ENCODE assay signal across 7 cellular contexts in the genomic region with DNA sequence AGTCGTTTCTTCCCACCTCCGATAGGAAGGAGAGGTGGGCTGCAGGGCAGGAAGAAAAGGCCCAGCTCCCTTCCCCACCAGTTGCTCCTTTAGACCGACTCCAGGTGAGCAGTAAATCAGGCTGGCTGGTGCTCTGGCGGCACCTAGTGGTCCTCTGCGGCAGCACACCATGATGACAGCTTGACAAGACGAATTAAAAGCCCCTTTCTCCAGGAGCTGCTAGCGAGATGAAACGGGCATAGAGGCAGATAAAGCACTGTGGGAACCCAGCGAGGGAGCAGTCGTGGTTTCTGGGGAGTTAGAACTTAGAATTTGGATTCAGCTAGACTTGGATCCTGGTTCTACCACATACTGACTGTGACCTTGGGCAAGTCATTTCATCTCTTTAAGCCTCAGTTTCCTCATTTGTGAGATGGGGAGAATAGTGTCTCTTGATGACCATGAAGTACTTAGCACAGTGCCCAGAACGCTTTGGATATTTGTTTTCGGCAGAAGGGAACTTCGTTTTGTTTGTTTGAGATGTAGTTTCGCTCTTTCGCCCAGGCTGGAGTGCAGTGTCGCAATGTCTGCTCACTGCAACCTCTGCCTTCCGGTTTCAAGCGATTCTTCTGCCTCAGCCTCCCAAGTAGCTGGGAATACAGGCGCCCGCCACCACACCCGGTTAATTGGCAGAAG. TPM values are rescaled to one million over a fixed set of nuclear protein-coding genes. Genes with fewer than 3 reads are reported as not detected.
DNase-seq lines count a peak whose midpoint lies in the region; ATAC-seq and TF ChIP-seq lines count a peak whose summit lies in the region.

No MANE protein-coding gene starts in this region.

- TF ChIP-seq POLR2A in upper lobe of left lung (IDR thresholded peaks at IDR 0.05), result peak in 1 of 4 donors; percentile 20

- H3K27me3 Mint-ChIP-seq in activated naive CD8-positive, alpha-beta T cell treated with anti-CD3 and anti-CD28 coated beads, Interleukin-2, amount 10 ng/mL, durations not matched to agents 7 days and 5 days, result no peaks in the 10 kb centered on the region
- no peaks in the 10 kb centered on the region for H3K27me3 Mint-ChIP-seq in progenitor cell of endocrine pancreas

- no peaks in the 10 kb centered on the region for H3K9me3 Mint-ChIP-seq in activated naive CD8-positive, alpha-beta T cell treated with anti-CD3 and anti-CD28 coated beads, Interleukin-2, amount 10 ng/mL, durations not matched to agents 7 days and 5 days
- no peaks in the 10 kb centered on the region for H3K9me3 Mint-ChIP-seq in progenitor cell of endocrine pancreas (ENCODE audit: low read depth)

- H3K4me3 ChIP-seq in cardiac muscle cell (no peak overlapping the region), upper lobe of left lung (peak overlapping the region in 3 of 4 donors; percentile 7 to 27 (median 24))

- peaks cover 38% of the 10 kb centered on the region for H3K4me1 Mint-ChIP-seq in activated naive CD8-positive, alpha-beta T cell treated with anti-CD3 and anti-CD28 coated beads, Interleukin-2, amount 10 ng/mL, durations not matched to agents 7 days and 5 days
- peaks cover 4% of the 10 kb centered on the region for H3K4me1 Mint-ChIP-seq in progenitor cell of endocrine pancreas (ENCODE audit: low read depth)

- H3K4me1 ChIP-seq in cardiac muscle cell (ENCODE audit: low read depth) (no peaks in the 10 kb centered on the region), upper lobe of left lung (peaks cover 0 to 15% (median 8%) of the 10 kb centered on the region in 4 donors)

- peak; percentile 38 for DNase-seq in NCI-H1436 treated with DMSO at 0.1 percent for 48 hours (lab: John Stamatoyannopoulos, UW)
- DNase-seq in T follicular helper cell (ENCODE audit: low read depth), result peak; percentile 83
- peak; percentile 92 for DNase-seq in activated naive CD8-positive, alpha-beta T cell treated with anti-CD3 and anti-CD28 coated beads, Interleukin-2, amount 10 ng/mL, durations not matched to agents 7 days and 5 days
- DNase-seq in cardiac muscle cell (ENCODE audit: low read depth in 1 of 2, low spot score in 1 of 2), result peak; percentile 86 to 88
- peak; percentile 90 for DNase-seq in progenitor cell of endocrine pancreas (ENCODE audit: low spot score, unreplicated experiment)
- DNase-seq in upper lobe of left lung, result peak; percentile 88

- POLR2A ChIA-PET in activated naive CD8-positive, alpha-beta T cell treated with anti-CD3 and anti-CD28 coated beads, Interleukin-2, amount 10 ng/mL, durations not matched to agents 7 days and 5 days (lab: Charles Lee), result interaction anchor here (0.7 to 1.6 kb wide), 7 partner anchors 24 to 254 kb away, joined by 3 to 4 read pairs (median 3); no protein-coding TSS in a partner anchor

- WGBS in upper lobe of left lung, 2 donors, result 19 to 30% methylated on average over 17 to 21 of the region's 21 CpGs

- H3K36me3 ChIP-seq in cardiac muscle cell, result no peaks in the 10 kb centered on the region
- H3K36me3 ChIP-seq in upper lobe of left lung, result no peaks in the 10 kb centered on the region

- H3K27ac Mint-ChIP-seq in activated naive CD8-positive, alpha-beta T cell treated with anti-CD3 and anti-CD28 coated beads, Interleukin-2, amount 10 ng/mL, durations not matched to agents 7 days and 5 days, result peak overlapping the region; percentile 67
- no peak overlapping the region for H3K27ac Mint-ChIP-seq in progenitor cell of endocrine pancreas

- H3K9me3 ChIP-seq in cardiac muscle cell (ENCODE audit: low read depth), result no peaks in the 10 kb centered on the region
- H3K9me3 ChIP-seq in upper lobe of left lung, result no peaks in the 10 kb centered on the region

- H3K27me3 ChIP-seq in cardiac muscle cell, result peaks cover 5% of the 10 kb centered on the region
- no peaks in the 10 kb centered on the region for H3K27me3 ChIP-seq in upper lobe of left lung

- ATAC-seq in GM18867 (IDR thresholded peaks at IDR 0.05; ENCODE audit: unreplicated experiment), result peak; percentile 47
- ATAC-seq in activated naive CD8-positive, alpha-beta T cell treated with anti-CD3 and anti-CD28 coated beads, Interleukin-2, amount 10 ng/mL, durations not matched to agents 7 days and 5 days (ENCODE audit: low read depth), result peak; percentile 87
- peak; percentile 88 to 93 for ATAC-seq in upper lobe of left lung (ENCODE audit: low FRiP score in 2 of 2)

- H3K4me3 Mint-ChIP-seq in activated naive CD8-positive, alpha-beta T cell treated with anti-CD3 and anti-CD28 coated beads, Interleukin-2, amount 10 ng/mL, durations not matched to agents 7 days and 5 days, result peak overlapping the region; percentile 36
- H3K4me3 Mint-ChIP-seq in progenitor cell of endocrine pancreas (ENCODE audit: low read depth), result no peak overlapping the region

- H3K27ac ChIP-seq in cardiac muscle cell (no peak overlapping the region), upper lobe of left lung (peak overlapping the region; percentile 71 to 85 (median 76))

- H3K36me3 Mint-ChIP-seq in activated naive CD8-positive, alpha-beta T cell treated with anti-CD3 and anti-CD28 coated beads, Interleukin-2, amount 10 ng/mL, durations not matched to agents 7 days and 5 days, result no peaks in the 10 kb centered on the region
- no peaks in the 10 kb centered on the region for H3K36me3 Mint-ChIP-seq in progenitor cell of endocrine pancreas (ENCODE audit: insufficient read depth)

- TF ChIP-seq EP300 in upper lobe of left lung (IDR thresholded peaks at IDR 0.05), result no peak

- TF ChIP-seq CTCF in cardiac muscle cell (IDR thresholded peaks at IDR 0.05; ENCODE audit: low read depth, low read length), result peak; percentile 99
- TF ChIP-seq CTCF in progenitor cell of endocrine pancreas (IDR thresholded peaks at IDR 0.05; ENCODE audit: unreplicated experiment), result peak; percentile 99
- peak; percentile 91 to 96 (median 94) for TF ChIP-seq CTCF in upper lobe of left lung (IDR thresholded peaks at IDR 0.05)

RNA-seq across cellular contexts. Expression of a gene that starts 21.8 kb away (rescaled TPM):
- 1 to 10 TPM; 6.0 to 7.2 TPM for total RNA-seq in activated naive CD8-positive, alpha-beta T cell treated with anti-CD3 and anti-CD28 coated beads, Interleukin-2, amount 10 ng/mL, durations not matched to agents 7 days and 5 days
- 2.9 and 3.4 TPM in 2 replicates for total RNA-seq in cardiac muscle cell
- 5.9 and 7.2 TPM in 2 replicates for polyA plus RNA-seq in cardiac muscle cell
- total RNA-seq in progenitor cell of endocrine pancreas, result 48.1 and 53.8 TPM in 2 replicates
- total RNA-seq in upper lobe of left lung, result 10 to 100 TPM in 1 of 6 donors, 1 to 10 TPM in 5; 4.2 to 30.4 (median 5.2) TPM

RNA-seq across cellular contexts. Expression of a gene that starts 34.6 kb away (rescaled TPM):
- total RNA-seq in activated naive CD8-positive, alpha-beta T cell treated with anti-CD3 and anti-CD28 coated beads, Interleukin-2, amount 10 ng/mL, durations not matched to agents 7 days and 5 days, result 100 to 1,000 TPM; 133 to 138 TPM
- 16.2 and 16.7 TPM in 2 replicates for total RNA-seq in cardiac muscle cell
- polyA plus RNA-seq in cardiac muscle cell, result 23.3 and 29.5 TPM in 2 replicates
- total RNA-seq in progenitor cell of endocrine pancreas, result 27.1 and 30.3 TPM in 2 replicates
- 10 to 100 TPM; 68.7 to 95.3 (median 72.2) TPM for total RNA-seq in upper lobe of left lung

Comparison
In these comparisons a context has a peak if more than half of its experiments do, and no peak if none do; other contexts are left out.
1. DNase-seq: peak in every context shown above with its lines; median percentile 92 in activated naive CD8-positive, alpha-beta T cell treated with anti-CD3 and anti-CD28 coated beads, Interleukin-2, amount 10 ng/mL, durations not matched to agents 7 days and 5 days; 90 in progenitor cell of endocrine pancreas; 88 in upper lobe of left lung; 87 in cardiac muscle cell; 83 in T follicular helper cell; 38 in NCI-H1436 treated with DMSO at 0.1 percent for 48 hours.